ENCODE assay signal across 11 cellular contexts in genomic region chr1:155962599-155963211, GRCh38. TPM values are rescaled to one million over a fixed set of nuclear protein-coding genes. Genes with fewer than 3 reads are reported as not detected.
DNase-seq lines count a peak whose midpoint lies in the region; ATAC-seq, FAIRE-seq and TF ChIP-seq lines count a peak whose summit lies in the region.
"Had no signal": no experiment of that assay in that cellular context is flagged by ENCODE, and none has a peak within 500 bp of the region (broad histone marks: within the 10 kb centered on the region; RNA-seq: fewer than 3 reads in every experiment).

No MANE protein-coding gene starts in this region.

- peak overlapping the region; percentile 55 for H3K4me2 ChIP-seq in astrocyte (ENCODE audit: low read length)
- H3K4me2 ChIP-seq in neural progenitor cell, result no peak overlapping the region

- no peak for ATAC-seq in left cardiac atrium
- ATAC-seq in stimulated activated memory B cell treated with anti-CD40 and anti-IgM and Interleukin-4, amounts not matched to agents 10 μg/mL and 1 μg/mL and 100 μg/mL, for 72 hours, result no peak

- DNase-seq in HT-29 (ENCODE audit: low spot score), result peak; percentile 44
- peak; percentile 63 for DNase-seq in astrocyte (ENCODE audit: low read depth)
- peak; percentile 73 for DNase-seq in left cardiac atrium
- DNase-seq in midbrain (lab: John Stamatoyannopoulos, UW), result no peak
- no peak for DNase-seq in neural progenitor cell (ENCODE audit: low spot score)
- no peak for DNase-seq in GF-D8 (lab: John Stamatoyannopoulos, UW)
- no peak for DNase-seq in SKM-1 (lab: John Stamatoyannopoulos, UW; ENCODE audit: unreplicated experiment)
- DNase-seq: body of pancreas, NCI-H524 had no signal

- H3K27me3 Mint-ChIP-seq in astrocyte (ENCODE audit: low read depth, unreplicated experiment), result no peaks in the 10 kb centered on the region
- no peaks in the 10 kb centered on the region for H3K27me3 Mint-ChIP-seq in stimulated activated memory B cell treated with anti-CD40 and anti-IgM and Interleukin-4, amounts not matched to agents 10 μg/mL and 1 μg/mL and 100 μg/mL, for 72 hours
- peaks cover 3% of the 10 kb centered on the region for H3K27me3 Mint-ChIP-seq in neural progenitor cell (ENCODE audit: insufficient read depth, low read depth)

- H3K36me3 Mint-ChIP-seq in astrocyte (ENCODE audit: low read depth, unreplicated experiment) (peaks cover 39% of the 10 kb centered on the region), neural progenitor cell (peaks cover 27% of the 10 kb centered on the region)
- H3K36me3 Mint-ChIP-seq in stimulated activated memory B cell treated with anti-CD40 and anti-IgM and Interleukin-4, amounts not matched to agents 10 μg/mL and 1 μg/mL and 100 μg/mL, for 72 hours, result peaks cover 65% of the 10 kb centered on the region

- no peak for FAIRE-seq in astrocyte (lab: Jason Lieb, UNC)

- peaks cover 64% of the 10 kb centered on the region for H4K20me1 ChIP-seq in astrocyte (ENCODE audit: insufficient read depth, low read length)
- peaks cover 33% of the 10 kb centered on the region for H4K20me1 ChIP-seq in neural progenitor cell (ENCODE audit: low read depth)

- no peak overlapping the region for H3K27ac Mint-ChIP-seq in astrocyte (ENCODE audit: unreplicated experiment)
- peak overlapping the region; percentile 90 for H3K27ac Mint-ChIP-seq in stimulated activated memory B cell treated with anti-CD40 and anti-IgM and Interleukin-4, amounts not matched to agents 10 μg/mL and 1 μg/mL and 100 μg/mL, for 72 hours
- H3K27ac Mint-ChIP-seq in neural progenitor cell, result no peak overlapping the region

- peaks cover 66% of the 10 kb centered on the region for H3K79me2 ChIP-seq in astrocyte (ENCODE audit: insufficient read depth, low read length)
- peaks cover 21% of the 10 kb centered on the region for H3K79me2 ChIP-seq in neural progenitor cell (ENCODE audit: low read depth)

- H3F3A ChIP-seq in neural progenitor cell (ENCODE audit: low read depth), result no peaks in the 10 kb centered on the region

- H3K4me3 Mint-ChIP-seq in astrocyte (ENCODE audit: unreplicated experiment) (no peak overlapping the region), neural progenitor cell (no peak overlapping the region)
- H3K4me3 Mint-ChIP-seq in stimulated activated memory B cell treated with anti-CD40 and anti-IgM and Interleukin-4, amounts not matched to agents 10 μg/mL and 1 μg/mL and 100 μg/mL, for 72 hours, result peak overlapping the region; percentile 12

- H3K27me3 ChIP-seq in astrocyte (ENCODE audit: insufficient read depth, low read length), result no peaks in the 10 kb centered on the region
- H3K27me3 ChIP-seq in neural progenitor cell, result no peaks in the 10 kb centered on the region
- H3K27me3 ChIP-seq: body of pancreas had no signal

- peaks cover 24% of the 10 kb centered on the region for H3K4me1 Mint-ChIP-seq in astrocyte (ENCODE audit: low read depth, unreplicated experiment)
- H3K4me1 Mint-ChIP-seq in stimulated activated memory B cell treated with anti-CD40 and anti-IgM and Interleukin-4, amounts not matched to agents 10 μg/mL and 1 μg/mL and 100 μg/mL, for 72 hours, result peaks cover 72% of the 10 kb centered on the region
- peaks cover 7% of the 10 kb centered on the region for H3K4me1 Mint-ChIP-seq in neural progenitor cell

- H3K36me3 ChIP-seq in astrocyte (ENCODE audit: insufficient read depth, low read length) (peaks cover 68% of the 10 kb centered on the region), neural progenitor cell (no peaks in the 10 kb centered on the region)

- H2AFZ ChIP-seq in astrocyte (ENCODE audit: low read depth, low read length) (no peak overlapping the region), neural progenitor cell (replicated peaks) (no peak overlapping the region)

- H3K9ac ChIP-seq in astrocyte (ENCODE audit: low read length) (peak overlapping the region; percentile 52), neural progenitor cell (no peak overlapping the region)

- H3K4me1 ChIP-seq in astrocyte (ENCODE audit: insufficient read depth, low read length) (peaks cover 31% of the 10 kb centered on the region), neural progenitor cell (peaks cover 5% of the 10 kb centered on the region)
- H3K4me1 ChIP-seq: body of pancreas had no signal

- H3K27ac ChIP-seq in astrocyte (ENCODE audit: low read depth, low read length) (peak overlapping the region; percentile 72), neural progenitor cell (no peak overlapping the region)
- H3K27ac ChIP-seq: body of pancreas, VCaP had no signal

- H3K9me3 ChIP-seq in astrocyte (ENCODE audit: insufficient read depth, low read depth, low read length), result no peaks in the 10 kb centered on the region
- no peaks in the 10 kb centered on the region for H3K9me3 ChIP-seq in neural progenitor cell (ENCODE audit: low read depth)
- H3K9me3 ChIP-seq: body of pancreas had no signal

- intact Hi-C loops in left cardiac atrium (cut with DNase I), result no loop called here

- H3K9me3 Mint-ChIP-seq in astrocyte (ENCODE audit: unreplicated experiment) (no peaks in the 10 kb centered on the region), neural progenitor cell (no peaks in the 10 kb centered on the region)
- H3K9me3 Mint-ChIP-seq in stimulated activated memory B cell treated with anti-CD40 and anti-IgM and Interleukin-4, amounts not matched to agents 10 μg/mL and 1 μg/mL and 100 μg/mL, for 72 hours, result no peaks in the 10 kb centered on the region

- H3K4me3 ChIP-seq in astrocyte (ENCODE audit: insufficient read depth, low read depth, low read length) (no peak overlapping the region), neural progenitor cell (no peak overlapping the region)
- H3K4me3 ChIP-seq: body of pancreas had no signal

- no peak for TF ChIP-seq CTCF in astrocyte (IDR thresholded peaks at IDR 0.05; ENCODE audit: insufficient read depth, low read depth, low read length)
- TF ChIP-seq CTCF in neural progenitor cell (IDR thresholded peaks at IDR 0.05), result no peak

RNA-seq across cellular contexts. Expression of gene ARHGEF2, which starts 15.6 kb away (rescaled TPM):
- total RNA-seq in HT-29 (2014; rRNA removed; shearing (Covaris generic)), result 150 and 179 TPM in 2 replicates
- 98.3 and 99.3 TPM in 2 replicates for total RNA-seq in astrocyte
- total RNA-seq in left cardiac atrium, result 10 to 100 TPM; 63.4 to 70.8 TPM
- 79.7 and 108 TPM in 2 replicates for total RNA-seq in neural progenitor cell (ENCODE audit: low replicate concordance)

RNA-seq across cellular contexts. Expression of gene RXFP4, which starts 21.3 kb away (rescaled TPM):
- total RNA-seq in HT-29 (2014; rRNA removed; shearing (Covaris generic)), result 0.47 and 3.1 TPM in 2 replicates
- total RNA-seq in astrocyte, result not detected in 2 replicates
- not detected for total RNA-seq in left cardiac atrium
- not detected in 2 replicates for total RNA-seq in neural progenitor cell (ENCODE audit: low replicate concordance)

RNA-seq across cellular contexts. Expression of gene KHDC4, which starts 28.5 kb away (rescaled TPM):
- total RNA-seq in HT-29 (2014; rRNA removed; shearing (Covaris generic)), result 44.4 and 53.6 TPM in 2 replicates
- total RNA-seq in astrocyte, result 44.6 and 48.2 TPM in 2 replicates
- 10 to 100 TPM; 21.0 to 27.8 TPM for total RNA-seq in left cardiac atrium
- 91.5 and 91.9 TPM in 2 replicates for total RNA-seq in neural progenitor cell (ENCODE audit: low replicate concordance)

RNA-seq across cellular contexts. Expression of gene RIT1, which starts 51.6 kb away (rescaled TPM):
- total RNA-seq in HT-29 (2014; rRNA removed; shearing (Covaris generic)), result 6.5 and 14.8 TPM in 2 replicates
- total RNA-seq in astrocyte, result 59.4 and 63.2 TPM in 2 replicates
- total RNA-seq in left cardiac atrium, result 10 to 100 TPM; 23.1 to 26.1 TPM
- total RNA-seq in neural progenitor cell (ENCODE audit: low replicate concordance), result 41.5 and 51.3 TPM in 2 replicates

RNA-seq across cellular contexts. Expression of gene SSR2, which starts 58.0 kb away (rescaled TPM):
- total RNA-seq in HT-29 (2014; rRNA removed; shearing (Covaris generic)), result 227 and 261 TPM in 2 replicates
- total RNA-seq in astrocyte (236 and 244 TPM in 2 replicates), left cardiac atrium (100 to 1,000 TPM; 101 to 127 TPM), neural progenitor cell (ENCODE audit: low replicate concordance) (293 and 314 TPM in 2 replicates)

Comparison
In these comparisons a context has a peak if more than half of its experiments do, and no peak if none do; other contexts are left out.
1. DNase-seq: peak in HT-29 (single experiment), astrocyte (single experiment) and left cardiac atrium (single experiment); none in midbrain (single experiment), neural progenitor cell (single experiment), GF-D8 (single experiment) and SKM-1 (single experiment).